1 cellular context compared by ENCODE assay signal in genomic region chr17:49361902-49362722, GRCh38.
A peak's percentile ranks its signal among the peaks of the same experiment; 100 is the strongest.
TF ChIP-seq lines count a peak whose summit lies in the region.

ZNF652 (minus strand) TSS chr17:49362250; CDS start chr17:49317725, 44,525 bp downstream.

TF ChIP-seq in HCT116, 20 proteins besides CTCF, POLR2A, EP300 and RAD21 (continued from another document):
- TF ChIP-seq ZBTB33 (IDR thresholded peaks at IDR 0.05; ENCODE audit: extremely low read depth, insufficient replicate concordance, low read length) (peak; percentile 57), SP1 (IDR thresholded peaks at IDR 0.05; ENCODE audit: low read depth) (peak; percentile 13), ELF1 (IDR thresholded peaks at IDR 0.05; ENCODE audit: borderline replicate concordance, low read depth) (no peak), CBX3 (IDR thresholded peaks at IDR 0.05; ENCODE audit: low read depth) (no peak), JUND (IDR thresholded peaks at IDR 0.05) (no peak), EGR1 (IDR thresholded peaks at IDR 0.05; ENCODE audit: low read depth) (peak; percentile 100), TCF7L2 (IDR thresholded peaks at IDR 0.05; ENCODE audit: borderline replicate concordance, extremely low read depth, insufficient read depth, insufficient read length) (no peak), EZH2phosphoT487 (IDR thresholded peaks at IDR 0.05; ENCODE audit: borderline replicate concordance) (no peak), FOSL1 (IDR thresholded peaks at IDR 0.05; ENCODE audit: low read depth) (no peak)
